In the genomic region with DNA sequence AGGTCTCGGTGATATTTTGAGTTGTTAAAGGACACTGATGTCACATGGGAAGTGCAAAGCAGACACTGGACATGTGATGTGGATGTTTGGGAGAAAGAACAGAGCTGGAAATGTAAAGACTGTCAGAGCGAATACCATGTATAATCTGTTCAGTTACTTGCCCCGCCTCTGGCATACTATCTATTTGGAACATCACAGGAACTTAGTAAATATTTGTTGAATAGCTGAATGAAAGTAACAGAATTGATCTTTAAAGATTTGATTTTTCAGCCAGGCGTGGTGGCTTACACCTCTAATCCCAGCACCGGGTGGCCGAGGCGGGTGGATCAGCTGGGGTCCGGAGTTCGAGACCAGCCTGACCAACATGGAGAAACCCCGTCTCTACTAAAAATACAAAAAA, we compare ENCODE assay signal across 29 cellular contexts.
"Had no signal": no experiment of that assay in that cellular context is flagged by ENCODE, and none has a peak within 500 bp of the region (broad histone marks: within the 10 kb centered on the region; RNA-seq: fewer than 3 reads in every experiment).

No MANE protein-coding gene starts in this region.

- DNase-seq: naive thymus-derived CD4-positive, alpha-beta T cell; natural killer cell; occipital lobe; ovary; psoas muscle; right cardiac atrium; spleen; stimulated activated CD4-positive, alpha-beta T cell treated with anti-CD3 and anti-CD28 coated beads, Interleukin-12 subunit alpha, Interleukin-12 subunit beta, amount 100 ng/mL, for 4 hours; stimulated activated CD4-positive, alpha-beta T cell treated with anti-CD3 and anti-CD28 coated beads, Interleukin-1b, Interleukin-23, amount 100 ng/mL, for 48 hours; stimulated activated CD4-positive, alpha-beta T cell treated with anti-CD3 and anti-CD28 coated beads, Interleukin-4, amount 100 ng/mL, for 1 hour; stimulated activated CD4-positive, alpha-beta T cell treated with anti-CD3 and anti-CD28 coated beads, Interleukin-4, amount 100 ng/mL, for 4 hours; stimulated activated CD8-positive, alpha-beta memory T cell treated with anti-CD3 and anti-CD28 coated beads, Interleukin-4, amount 100 ng/mL, for 48 hours; stimulated activated naive CD4-positive, alpha-beta T cell; stimulated activated naive CD8-positive, alpha-beta T cell treated with anti-CD3 and anti-CD28 coated beads, Interleukin-15, amount 100 ng/mL, for 72 hours; stimulated activated naive CD8-positive, alpha-beta T cell treated with anti-CD3 and anti-CD28 coated beads, Interleukin-15, Interleukin-2, amounts not matched to agents 100 U/mL and 50 U/mL, for 24 hours; substantia nigra; testis; tibial artery; transverse colon had no signal

- H3K36me3 ChIP-seq: neural progenitor cell, ovary had no signal

- H3K9ac ChIP-seq: neural progenitor cell, parathyroid adenoma had no signal

- H3K27ac ChIP-seq: neural progenitor cell, ovary, parathyroid adenoma, psoas muscle, spleen, suprapubic skin, testis, tibial artery, transverse colon, upper lobe of left lung, vagina had no signal

- H2AFZ ChIP-seq: neural progenitor cell, parathyroid adenoma had no signal

- H3K4me1 ChIP-seq: parathyroid adenoma, psoas muscle, spleen, suprapubic skin, tibial artery, upper lobe of left lung, vagina had no signal

- ATAC-seq: naive thymus-derived CD4-positive, alpha-beta T cell; natural killer cell; psoas muscle; right cardiac atrium; sciatic nerve; stimulated activated memory B cell treated with anti-CD40 and anti-IgM and Interleukin-4, amounts not matched to agents 10 μg/mL and 1 μg/mL and 100 μg/mL, for 72 hours; stimulated activated naive CD8-positive, alpha-beta T cell treated with anti-CD3 and anti-CD28 coated beads, Interleukin-15, amount 100 ng/mL, for 72 hours; stimulated activated naive CD8-positive, alpha-beta T cell treated with anti-CD3 and anti-CD28 coated beads, Interleukin-15, Interleukin-2, amounts not matched to agents 100 U/mL and 50 U/mL, for 24 hours had no signal

- H3K79me2 ChIP-seq: parathyroid adenoma had no signal

- FAIRE-seq: urothelium cell line had no signal

- H3K4me3 ChIP-seq: neural progenitor cell, ovary, psoas muscle, skin epidermis, smooth muscle cell, spleen, suprapubic skin, testis, tibial artery, transverse colon, upper lobe of left lung, vagina had no signal

- H3K4me2 ChIP-seq: neural progenitor cell, smooth muscle cell had no signal

- H3K27me3 ChIP-seq: neural progenitor cell, ovary, spleen, suprapubic skin, testis, tibial artery, transverse colon, upper lobe of left lung, vagina had no signal

- H3K9me3 ChIP-seq: ovary, psoas muscle, spleen, suprapubic skin, testis, tibial artery, transverse colon, upper lobe of left lung, vagina had no signal
